Comparison of ENCODE assay signal across 23 cellular contexts in the genomic region with DNA sequence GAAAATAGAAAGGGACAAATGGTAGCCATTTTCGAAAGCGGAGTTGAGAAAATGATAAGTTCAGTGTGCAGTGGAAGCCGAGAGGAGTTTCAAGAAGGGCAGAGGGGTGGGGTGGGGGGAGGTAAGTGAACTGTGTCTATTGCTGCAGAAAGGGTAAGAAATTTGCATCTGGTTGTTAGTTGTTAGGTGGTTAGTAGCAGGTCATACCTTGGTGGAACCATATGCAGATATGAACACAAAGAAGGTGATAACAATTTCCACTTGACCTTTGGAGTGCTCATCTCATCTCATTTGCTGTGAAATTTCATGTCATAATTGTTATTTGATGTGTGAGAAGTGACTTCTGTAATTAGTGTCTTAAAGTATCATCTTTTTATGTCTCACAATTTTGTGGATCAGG.
A peak's percentile ranks its signal among the peaks of the same experiment; 100 is the strongest.
DNase-seq lines count a peak whose midpoint lies in the region; ATAC-seq lines count a peak whose summit lies in the region.
"Had no signal": no experiment of that assay in that cellular context is flagged by ENCODE, and none has a peak within 500 bp of the region (broad histone marks: within the 10 kb centered on the region; RNA-seq: fewer than 3 reads in every experiment).

No MANE protein-coding gene starts in this region.

- peak; percentile 52 for ATAC-seq in activated naive CD8-positive, alpha-beta T cell treated with anti-CD3 and anti-CD28 coated beads, Interleukin-2, amount 50 U/mL, for 24 hours
- ATAC-seq in GM21367 (IDR thresholded peaks at IDR 0.05; ENCODE audit: unreplicated experiment) (peak; percentile 31), HG02938 (IDR thresholded peaks at IDR 0.05; ENCODE audit: unreplicated experiment) (peak; percentile 39)
- ATAC-seq in stimulated activated memory B cell treated with anti-CD40 and anti-IgM and Interleukin-4, amounts not matched to agents 10 μg/mL and 1 μg/mL and 100 μg/mL, for 72 hours: peak; percentile 80
- ATAC-seq: foreskin keratinocyte; left lobe of liver; natural killer cell treated with Interleukin-12 subunit alpha and Interleukin-12 subunit beta and Interleukin-15 and Interleukin-18, amount 100 ng/mL, for 72 hours had no signal

- no peaks in the 10 kb centered on the region for H3K36me3 Mint-ChIP-seq in activated naive CD8-positive, alpha-beta T cell treated with anti-CD3 and anti-CD28 coated beads, Interleukin-2, amount 50 U/mL, for 24 hours (ENCODE audit: low read depth)
- H3K36me3 Mint-ChIP-seq in activated naive CD8-positive, alpha-beta T cell treated with anti-CD3 and anti-CD28 coated beads for 36 hours: no peaks in the 10 kb centered on the region
- H3K36me3 Mint-ChIP-seq in stimulated activated memory B cell treated with anti-CD40 and anti-IgM and Interleukin-4, amounts not matched to agents 10 μg/mL and 1 μg/mL and 100 μg/mL, for 72 hours: no peaks in the 10 kb centered on the region
- H3K36me3 Mint-ChIP-seq: CD4-positive, alpha-beta memory T cell; natural killer cell treated with Interleukin-12 subunit alpha and Interleukin-12 subunit beta and Interleukin-15 and Interleukin-18, amount 100 ng/mL, for 72 hours had no signal

- H3K27ac ChIP-seq in substantia nigra (ENCODE audit: low read depth, low read length, poor library complexity, severe bottlenecking): no peak overlapping the region
- H3K27ac ChIP-seq: 22Rv1, foreskin keratinocyte, KMS-11 had no signal

- H3K9me3 Mint-ChIP-seq in activated naive CD8-positive, alpha-beta T cell treated with anti-CD3 and anti-CD28 coated beads, Interleukin-2, amount 50 U/mL, for 24 hours: no peaks in the 10 kb centered on the region
- no peaks in the 10 kb centered on the region for H3K9me3 Mint-ChIP-seq in activated naive CD8-positive, alpha-beta T cell treated with anti-CD3 and anti-CD28 coated beads for 36 hours
- H3K9me3 Mint-ChIP-seq in stimulated activated memory B cell treated with anti-CD40 and anti-IgM and Interleukin-4, amounts not matched to agents 10 μg/mL and 1 μg/mL and 100 μg/mL, for 72 hours: no peaks in the 10 kb centered on the region
- H3K9me3 Mint-ChIP-seq: activated CD4-positive, alpha-beta memory T cell treated with anti-CD3 and anti-CD28 coated beads, Interleukin-2, amount 10 ng/mL, durations not matched to agents 7 days and 5 days; natural killer cell treated with Interleukin-12 subunit alpha and Interleukin-12 subunit beta and Interleukin-15 and Interleukin-18, amount 100 ng/mL, for 72 hours had no signal

- H3K4me3 Mint-ChIP-seq in activated naive CD8-positive, alpha-beta T cell treated with anti-CD3 and anti-CD28 coated beads, Interleukin-2, amount 50 U/mL, for 24 hours: no peak overlapping the region
- H3K4me3 Mint-ChIP-seq in activated naive CD8-positive, alpha-beta T cell treated with anti-CD3 and anti-CD28 coated beads for 36 hours: no peak overlapping the region
- H3K4me3 Mint-ChIP-seq in stimulated activated memory B cell treated with anti-CD40 and anti-IgM and Interleukin-4, amounts not matched to agents 10 μg/mL and 1 μg/mL and 100 μg/mL, for 72 hours: no peak overlapping the region
- H3K4me3 Mint-ChIP-seq: activated CD4-positive, alpha-beta memory T cell treated with anti-CD3 and anti-CD28 coated beads, Interleukin-2, amount 10 ng/mL, durations not matched to agents 7 days and 5 days; CD4-positive, alpha-beta memory T cell; natural killer cell treated with Interleukin-12 subunit alpha and Interleukin-12 subunit beta and Interleukin-15 and Interleukin-18, amount 100 ng/mL, for 72 hours had no signal

- no peak overlapping the region for H3K27ac Mint-ChIP-seq in activated naive CD8-positive, alpha-beta T cell treated with anti-CD3 and anti-CD28 coated beads, Interleukin-2, amount 50 U/mL, for 24 hours
- no peak overlapping the region for H3K27ac Mint-ChIP-seq in activated naive CD8-positive, alpha-beta T cell treated with anti-CD3 and anti-CD28 coated beads for 36 hours
- peak overlapping the region; percentile 8 for H3K27ac Mint-ChIP-seq in stimulated activated memory B cell treated with anti-CD40 and anti-IgM and Interleukin-4, amounts not matched to agents 10 μg/mL and 1 μg/mL and 100 μg/mL, for 72 hours
- H3K27ac Mint-ChIP-seq: activated CD4-positive, alpha-beta memory T cell treated with anti-CD3 and anti-CD28 coated beads, Interleukin-2, amount 10 ng/mL, durations not matched to agents 7 days and 5 days; CD4-positive, alpha-beta memory T cell; natural killer cell treated with Interleukin-12 subunit alpha and Interleukin-12 subunit beta and Interleukin-15 and Interleukin-18, amount 100 ng/mL, for 72 hours had no signal

- H3K27me3 Mint-ChIP-seq in activated naive CD8-positive, alpha-beta T cell treated with anti-CD3 and anti-CD28 coated beads, Interleukin-2, amount 50 U/mL, for 24 hours: peaks cover 3% of the 10 kb centered on the region
- H3K27me3 Mint-ChIP-seq in activated naive CD8-positive, alpha-beta T cell treated with anti-CD3 and anti-CD28 coated beads for 36 hours: peaks cover 9% of the 10 kb centered on the region
- H3K27me3 Mint-ChIP-seq in stimulated activated memory B cell treated with anti-CD40 and anti-IgM and Interleukin-4, amounts not matched to agents 10 μg/mL and 1 μg/mL and 100 μg/mL, for 72 hours: no peaks in the 10 kb centered on the region

- no peak for DNase-seq in activated naive CD8-positive, alpha-beta T cell treated with anti-CD3 and anti-CD28 coated beads, Interleukin-2, amount 50 U/mL, for 24 hours
- no peak for DNase-seq in activated naive CD8-positive, alpha-beta T cell treated with anti-CD3 and anti-CD28 coated beads for 36 hours
- no peak for DNase-seq in substantia nigra (lab: John Stamatoyannopoulos, UW)
- no peak for DNase-seq in glomerular visceral epithelial cell (ENCODE audit: extremely low spot score)
- DNase-seq in NCI-H2107 (lab: John Stamatoyannopoulos, UW): no peak
- DNase-seq: activated CD4-positive, alpha-beta memory T cell treated with anti-CD3 and anti-CD28 coated beads, Interleukin-2, amount 10 ng/mL, durations not matched to agents 7 days and 5 days; activated effector memory CD4-positive, alpha-beta T cell treated with anti-CD3 and anti-CD28 coated beads, Interleukin-2, amount 50 U/mL, for 16 hours; CD4-positive, alpha-beta memory T cell; effector CD8-positive, alpha-beta T cell; foreskin keratinocyte; midbrain; NCI-H146; retina; SHP77; stimulated activated CD4-positive, alpha-beta T cell treated with anti-CD3 and anti-CD28 coated beads, Interleukin-2, amount 100 ng/mL, for 24 hours; T1000 had no signal

- H3K4me1 Mint-ChIP-seq in activated naive CD8-positive, alpha-beta T cell treated with anti-CD3 and anti-CD28 coated beads, Interleukin-2, amount 50 U/mL, for 24 hours: peaks cover 15% of the 10 kb centered on the region
- no peaks in the 10 kb centered on the region for H3K4me1 Mint-ChIP-seq in activated naive CD8-positive, alpha-beta T cell treated with anti-CD3 and anti-CD28 coated beads for 36 hours
- peaks cover 62% of the 10 kb centered on the region for H3K4me1 Mint-ChIP-seq in stimulated activated memory B cell treated with anti-CD40 and anti-IgM and Interleukin-4, amounts not matched to agents 10 μg/mL and 1 μg/mL and 100 μg/mL, for 72 hours
- H3K4me1 Mint-ChIP-seq: activated CD4-positive, alpha-beta memory T cell treated with anti-CD3 and anti-CD28 coated beads, Interleukin-2, amount 10 ng/mL, durations not matched to agents 7 days and 5 days had no signal
